Comparison of ENCODE assay signal across 9 cellular contexts in the genomic region with DNA sequence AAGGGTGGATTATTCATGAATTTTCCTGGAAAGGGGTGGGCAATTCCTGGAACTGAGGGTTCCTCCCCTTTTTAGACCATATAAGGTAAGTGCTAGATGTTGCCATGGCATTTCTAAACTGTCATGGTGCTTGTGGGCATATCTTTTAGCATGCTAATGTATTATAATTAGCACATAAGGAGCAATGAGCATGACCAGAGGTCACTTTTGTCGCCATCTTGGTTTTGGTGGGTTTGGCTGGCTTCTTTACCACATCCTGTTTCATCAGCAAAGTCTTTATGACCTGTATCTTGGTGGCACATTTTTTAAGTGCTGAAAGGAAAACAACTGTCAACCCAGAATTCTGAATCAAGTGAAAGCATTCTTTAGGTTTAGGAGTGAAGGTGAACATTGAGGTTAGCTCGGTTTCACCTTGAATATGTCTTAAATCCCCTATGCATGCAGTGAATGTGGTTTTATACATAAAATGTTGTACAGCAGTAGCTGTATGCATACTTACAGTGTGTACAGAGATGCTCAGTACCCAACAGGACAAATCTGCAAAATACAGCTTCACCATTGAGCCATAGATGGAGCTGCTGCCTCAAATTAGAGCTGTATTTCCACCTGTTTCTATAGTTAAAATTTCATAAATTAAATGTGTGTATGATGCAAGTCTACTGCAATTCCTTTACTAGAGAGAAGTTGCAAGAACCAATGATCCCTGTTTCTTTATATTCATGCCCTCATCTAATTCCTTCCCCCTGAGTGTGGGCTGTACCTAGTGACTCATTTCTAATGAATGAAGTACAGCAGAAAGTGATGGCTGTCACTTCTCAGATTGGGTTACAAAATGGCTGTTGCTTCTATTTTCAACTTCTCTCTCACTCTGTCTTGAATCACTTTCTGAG. TPM values are rescaled to one million over a fixed set of nuclear protein-coding genes. Genes with fewer than 3 reads are reported as not detected.
DNase-seq lines count a peak whose midpoint lies in the region; ATAC-seq and TF ChIP-seq lines count a peak whose summit lies in the region.
"Had no signal": no experiment of that assay in that cellular context is flagged by ENCODE, and none has a peak within 500 bp of the region (broad histone marks: within the 10 kb centered on the region; RNA-seq: fewer than 3 reads in every experiment).

No MANE protein-coding gene starts in this region.

- H3K9me3 ChIP-seq in AG04450 (ENCODE audit: control insufficient read depth, insufficient read depth, low read length): peaks cover 6% of the 10 kb centered on the region; the same call in 1 of the 2 replicates
- H3K9me3 ChIP-seq: pancreas had no signal

- H3K27ac ChIP-seq in AG04450 (ENCODE audit: low read depth, low read length) (peak overlapping the region; percentile 91), HL-60 (replicated peaks) (peak overlapping the region; percentile 59)

- H3K36me3 Mint-ChIP-seq in WTC11: peaks cover 12% of the 10 kb centered on the region

- H3K4me3 ChIP-seq in AG04450 (ENCODE audit: low read depth, low read length) (no peak overlapping the region), HL-60 (replicated peaks; ENCODE audit: insufficient read depth, low read length) (no peak overlapping the region)
- H3K4me3 ChIP-seq: pancreas had no signal

- DNase-seq in AG04450 (ENCODE audit: low read depth, low spot score) (peak; percentile 86), HL-60 (ENCODE audit: low read depth in 1 of 2, low spot score in 1 of 2) (peak; percentile 49 to 61), WTC11 (ENCODE audit: low spot score) (no peak), kidney glomerular epithelial cell (lab: John Stamatoyannopoulos, UW) (peak; percentile 93), retina (no peak), NK-92 (lab: John Stamatoyannopoulos, UW; ENCODE audit: unreplicated experiment) (no peak), cerebellar nuclear complex (lab: John Stamatoyannopoulos, UW) (no peak)
- DNase-seq: pancreas had no signal

- peaks cover 30% of the 10 kb centered on the region for H3K9me3 Mint-ChIP-seq in WTC11

- ATAC-seq in WTC11: no peak
- ATAC-seq in GM21367 (IDR thresholded peaks at IDR 0.05; ENCODE audit: unreplicated experiment): no peak

- H3K27me3 ChIP-seq in AG04450 (ENCODE audit: control insufficient read depth, insufficient read depth, low read length): no peaks in the 10 kb centered on the region
- no peaks in the 10 kb centered on the region for H3K27me3 ChIP-seq in HL-60 (ENCODE audit: insufficient read depth, poor library complexity, severe bottlenecking)
- H3K27me3 ChIP-seq: pancreas had no signal

- POLR2A ChIA-PET in AG04450 (lab: Yijun Ruan, JAX) (interaction anchor here (0.6 to 1.7 kb wide), 8 partner anchors 15 to 88 kb away, joined by 3 to 18 read pairs (median 4); a partner anchor contains a TSS), WTC11 (lab: Charles Lee) (no interaction called here)

- H3K4me3 Mint-ChIP-seq in WTC11: no peak overlapping the region

- no peak overlapping the region for H3K27ac Mint-ChIP-seq in WTC11

- CTCF ChIA-PET in AG04450 (lab: Charles Lee) (interaction anchor here (0.6 to 2.3 kb wide), 17 partner anchors 12 to 258 kb away, joined by 3 to 22 read pairs (median 4); a partner anchor contains a TSS), WTC11 (lab: Charles Lee) (interaction anchor here (1.1 to 1.9 kb wide), 5 partner anchors 11 to 69 kb away, joined by 6 to 16 read pairs (median 7); no protein-coding TSS in a partner anchor)

- H3K27me3 Mint-ChIP-seq in WTC11 (ENCODE audit: low read depth): peaks cover 5% of the 10 kb centered on the region

- TF ChIP-seq CTCF in AG04450 (IDR thresholded peaks at IDR 0.05; ENCODE audit: low read depth, low read length) (peak; percentile 60), HL-60 (IDR thresholded peaks at IDR 0.05; ENCODE audit: insufficient read depth, low read length) (no peak), WTC11 (IDR thresholded peaks at IDR 0.05) (no peak)

- H3K4me1 Mint-ChIP-seq in WTC11: peaks cover 5% of the 10 kb centered on the region

TF ChIP-seq in WTC11, 78 proteins besides CTCF, POLR2A, EP300 and RAD21:
- TF ChIP-seq, protein P1, sequence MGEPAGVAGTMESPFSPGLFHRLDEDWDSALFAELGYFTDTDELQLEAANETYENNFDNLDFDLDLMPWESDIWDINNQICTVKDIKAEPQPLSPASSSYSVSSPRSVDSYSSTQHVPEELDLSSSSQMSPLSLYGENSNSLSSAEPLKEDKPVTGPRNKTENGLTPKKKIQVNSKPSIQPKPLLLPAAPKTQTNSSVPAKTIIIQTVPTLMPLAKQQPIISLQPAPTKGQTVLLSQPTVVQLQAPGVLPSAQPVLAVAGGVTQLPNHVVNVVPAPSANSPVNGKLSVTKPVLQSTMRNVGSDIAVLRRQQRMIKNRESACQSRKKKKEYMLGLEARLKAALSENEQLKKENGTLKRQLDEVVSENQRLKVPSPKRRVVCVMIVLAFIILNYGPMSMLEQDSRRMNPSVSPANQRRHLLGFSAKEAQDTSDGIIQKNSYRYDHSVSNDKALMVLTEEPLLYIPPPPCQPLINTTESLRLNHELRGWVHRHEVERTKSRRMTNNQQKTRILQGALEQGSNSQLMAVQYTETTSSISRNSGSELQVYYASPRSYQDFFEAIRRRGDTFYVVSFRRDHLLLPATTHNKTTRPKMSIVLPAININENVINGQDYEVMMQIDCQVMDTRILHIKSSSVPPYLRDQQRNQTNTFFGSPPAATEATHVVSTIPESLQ (CRISPR knock-in tag; IDR thresholded peaks at IDR 0.05): no peak
- TF ChIP-seq GABPB1 (CRISPR knock-in tag; IDR thresholded peaks at IDR 0.05) (peak; percentile 64; the same call in 1 of the 2 replicates), NR1H2 (CRISPR knock-in tag; IDR thresholded peaks at IDR 0.05) (no peak)
TF ChIP-seq in WTC11: peak in this region for 1.

RNA-seq across cellular contexts. Expression of a gene that starts 25.3 kb away (rescaled TPM):
- polyA plus RNA-seq in AG04450 (2011; rRNA removed): 0.27 and 0.37 TPM in 2 replicates
- polyA minus RNA-seq in AG04450 (2011; rRNA and poly(A)+ RNA removed): not detected in 2 replicates
- not detected in 3 replicates for total RNA-seq in WTC11 (2021)

RNA-seq across cellular contexts. Expression of a gene that starts 55.6 kb away (rescaled TPM):
- 125 and 151 TPM in 2 replicates for polyA plus RNA-seq in AG04450 (2011; rRNA removed)
- polyA minus RNA-seq in AG04450 (2011; rRNA and poly(A)+ RNA removed): 148 and 175 TPM in 2 replicates
- total RNA-seq in WTC11 (2021): 13.7 to 15.9 TPM (median 15.0 TPM) in 3 replicates

RNA-seq across cellular contexts. Expression of a gene that starts 58.6 kb away (rescaled TPM):
- not detected in 2 replicates for polyA plus RNA-seq in AG04450 (2011; rRNA removed)
- 0.09 TPM in 1 of 2 replicates, not detected in the other for polyA minus RNA-seq in AG04450 (2011; rRNA and poly(A)+ RNA removed)
- not detected in 3 replicates for total RNA-seq in WTC11 (2021)
- total RNA-seq: pancreas had no signal
- polyA plus RNA-seq: pancreas had no signal

Comparison
In these comparisons a context has a peak if more than half of its experiments do, and no peak if none do; other contexts are left out.
1. DNase-seq: peak in AG04450 (single experiment), HL-60 (2 of 2) and kidney glomerular epithelial cell (single experiment); none in WTC11 (single experiment), retina (single experiment), NK-92 (single experiment) and cerebellar nuclear complex (0 of 2).